In genomic region chr3:100500320-100500880, GRCh38 we compare ENCODE assay signal across 21 cellular contexts. TPM values are rescaled to one million over a fixed set of nuclear protein-coding genes. Genes with fewer than 3 reads are reported as not detected.
A peak's percentile ranks its signal among the peaks of the same experiment; 100 is the strongest.
DNase-seq lines count a peak whose midpoint lies in the region; TF ChIP-seq lines count a peak whose summit lies in the region.
"Had no signal": no experiment of that assay in that cellular context is flagged by ENCODE, and none has a peak within 500 bp of the region (broad histone marks: within the 10 kb centered on the region; RNA-seq: fewer than 3 reads in every experiment).

No MANE protein-coding gene starts in this region.

- CTCF ChIA-PET in HEK293 (lab: Yijun Ruan, JAX) = no interaction called here

- no peak overlapping the region for H4K91ac ChIP-seq in trophoblast cell (ENCODE audit: low read depth, low read length)

- peaks cover 45% of the 10 kb centered on the region for H3K79me2 ChIP-seq in hepatocyte
- H3K79me2 ChIP-seq in trophoblast cell (ENCODE audit: control insufficient read depth, insufficient read depth, low read length, poor library complexity) = no peaks in the 10 kb centered on the region

- H4K8ac ChIP-seq in trophoblast cell (ENCODE audit: low read depth, low read length) = no peak overlapping the region

- H4K12ac ChIP-seq in trophoblast cell (ENCODE audit: low read depth, low read length) = no peak overlapping the region

- no peaks in the 10 kb centered on the region for H3K9me2 ChIP-seq in hepatocyte (replicated peaks; ENCODE audit: insufficient read depth)

- H3K4me2 ChIP-seq in hepatocyte (no peak overlapping the region), trophoblast cell (ENCODE audit: low read length) (no peak overlapping the region)

- no peak overlapping the region for H3K27ac ChIP-seq in HEK293 (ENCODE audit: extremely low read depth, low read depth, low read length)
- H3K27ac ChIP-seq in hepatocyte = peak overlapping the region; percentile 64
- H3K27ac ChIP-seq in trophoblast cell (ENCODE audit: low read depth, low read length) = peak overlapping the region; percentile 23
- no peak overlapping the region for H3K27ac ChIP-seq in ascending aorta
- H3K27ac ChIP-seq: breast epithelium, gastroesophageal sphincter, tibial artery, VCaP had no signal

- H2BK5ac ChIP-seq in trophoblast cell (ENCODE audit: low read depth, low read length, poor library complexity) = no peak overlapping the region

- H3K9me3 ChIP-seq in HEK293 (ENCODE audit: control insufficient read depth, insufficient read depth, low read depth, low read length) = no peaks in the 10 kb centered on the region
- H3K9me3 ChIP-seq in NT2/D1 (ENCODE audit: insufficient read depth, low read length) = no peaks in the 10 kb centered on the region
- no peaks in the 10 kb centered on the region for H3K9me3 ChIP-seq in hepatocyte (ENCODE audit: low read depth)
- H3K9me3 ChIP-seq in trophoblast cell (ENCODE audit: insufficient read depth, low read depth, low read length) = no peaks in the 10 kb centered on the region
- H3K9me3 ChIP-seq in ascending aorta = peaks cover 0 to 9% of the 10 kb centered on the region in 2 donors
- H3K9me3 ChIP-seq: breast epithelium, gastroesophageal sphincter, tibial artery had no signal

- POLR2A ChIA-PET in HEK293 (lab: Yijun Ruan, JAX) = no interaction called here

- H3K27me3 ChIP-seq in NT2/D1 (ENCODE audit: insufficient read depth, insufficient read length) = no peaks in the 10 kb centered on the region
- no peaks in the 10 kb centered on the region for H3K27me3 ChIP-seq in hepatocyte
- H3K27me3 ChIP-seq in trophoblast cell (ENCODE audit: insufficient read depth, low read length) = no peaks in the 10 kb centered on the region
- no peaks in the 10 kb centered on the region for H3K27me3 ChIP-seq in ascending aorta
- H3K27me3 ChIP-seq: breast epithelium, gastroesophageal sphincter, tibial artery had no signal

- no peak overlapping the region for H3K18ac ChIP-seq in trophoblast cell (ENCODE audit: low read length)

- no peak overlapping the region for H3K23ac ChIP-seq in trophoblast cell (ENCODE audit: low read length)

- no peak for TF ChIP-seq CTCF in HEK293 (tag by site-specific recombination; IDR thresholded peaks at IDR 0.05)
- no peak for TF ChIP-seq CTCF in hepatocyte (IDR thresholded peaks at IDR 0.05; ENCODE audit: poor library complexity)
- no peak for TF ChIP-seq CTCF in ascending aorta (IDR thresholded peaks at IDR 0.05)

- intact Hi-C loops in ascending aorta (cut with DNase I) = no loop called here
- intact Hi-C loops in posterior vena cava (cut with DNase I) = no loop called here

- H3K4me3 ChIP-seq in HEK293 (ENCODE audit: low read depth, low read length) = no peak overlapping the region
- no peak overlapping the region for H3K4me3 ChIP-seq in NT2/D1 (ENCODE audit: insufficient read length, low read depth)
- no peak overlapping the region for H3K4me3 ChIP-seq in hepatocyte
- no peak overlapping the region for H3K4me3 ChIP-seq in trophoblast cell (ENCODE audit: low read depth, low read length)
- no peak overlapping the region for H3K4me3 ChIP-seq in ascending aorta
- H3K4me3 ChIP-seq: breast epithelium, gastroesophageal sphincter, tibial artery had no signal

- H2BK12ac ChIP-seq in trophoblast cell (ENCODE audit: low read length) = peak overlapping the region; percentile 6

- no peaks in the 10 kb centered on the region for H3K79me1 ChIP-seq in trophoblast cell (ENCODE audit: low read length)

- H3K36me3 ChIP-seq in HEK293 (ENCODE audit: control insufficient read depth in 2 of 2, insufficient read depth in 1 of 2, low read length in 2 of 2) (no peaks in the 10 kb centered on the region), NT2/D1 (ENCODE audit: insufficient read depth, insufficient read length, low read length) (no peaks in the 10 kb centered on the region), hepatocyte (replicated peaks; ENCODE audit: insufficient read depth, low read depth) (no peaks in the 10 kb centered on the region), trophoblast cell (ENCODE audit: control insufficient read depth in 1 of 2, insufficient read depth in 2 of 2, low read length in 2 of 2) (no peaks in the 10 kb centered on the region), ascending aorta (no peaks in the 10 kb centered on the region)
- H3K36me3 ChIP-seq: breast epithelium, gastroesophageal sphincter, tibial artery had no signal

- no peak overlapping the region for H2AK5ac ChIP-seq in trophoblast cell (ENCODE audit: low read length)

- no peaks in the 10 kb centered on the region for H3K4me1 ChIP-seq in HEK293 (ENCODE audit: control insufficient read depth, insufficient read depth, low read length)
- no peaks in the 10 kb centered on the region for H3K4me1 ChIP-seq in NT2/D1 (ENCODE audit: insufficient read depth, insufficient read length)
- H3K4me1 ChIP-seq in hepatocyte (ENCODE audit: insufficient read depth) = no peaks in the 10 kb centered on the region
- peaks cover 0 to 3% of the 10 kb centered on the region in 2 experiments for H3K4me1 ChIP-seq in trophoblast cell (ENCODE audit: control insufficient read depth in 1 of 2, insufficient read depth in 2 of 2, low read length in 2 of 2)
- no peaks in the 10 kb centered on the region for H3K4me1 ChIP-seq in ascending aorta
- H3K4me1 ChIP-seq: breast epithelium, gastroesophageal sphincter had no signal

- no peak overlapping the region for H3K4ac ChIP-seq in trophoblast cell (ENCODE audit: low read depth, low read length)

- H2BK120ac ChIP-seq in trophoblast cell (ENCODE audit: insufficient read depth, low read length, poor library complexity) = no peak overlapping the region

- H3K9ac ChIP-seq in NT2/D1 (ENCODE audit: insufficient read length, low read depth) = no peak overlapping the region
- no peak overlapping the region for H3K9ac ChIP-seq in trophoblast cell (ENCODE audit: low read length)

- H2AFZ ChIP-seq in hepatocyte (no peak overlapping the region), trophoblast cell (ENCODE audit: insufficient read depth, low read length, poor library complexity) (no peak overlapping the region)

- WGBS in hepatocyte (ENCODE audit: low lambda C conversion rate, missing lambda C conversion rate) = 67% methylated on average over 8 of the region's 8 CpGs
- no CpG with 5 or more reads among the region's 8 CpGs for WGBS in trophoblast cell (ENCODE audit: extremely low coverage, insufficient coverage, insufficient read length)

- no peaks in the 10 kb centered on the region for H4K20me1 ChIP-seq in hepatocyte (ENCODE audit: insufficient read depth, poor library complexity, severe bottlenecking)

- peak; percentile 8 for DNase-seq in NT2/D1 (ENCODE audit: low read depth, low spot score)
- DNase-seq in hepatocyte (ENCODE audit: low spot score) = no peak
- no peak for DNase-seq in trophoblast cell
- no peak for DNase-seq in ascending aorta (ENCODE audit: low spot score in 2 of 2)
- no peak for DNase-seq in posterior vena cava (ENCODE audit: low spot score)
- no peak for DNase-seq in NCI-H1694 (lab: John Stamatoyannopoulos, UW)
- DNase-seq: activated CD4-positive, alpha-beta T cell treated with anti-CD3 and anti-CD28 coated beads, Interleukin-2, amount 10 ng/mL, durations not matched to agents 24 days and 14 days; amniotic stem cell; C1 segment of cervical spinal cord; COR-L47; left colon; NCI-H1048; NCI-H2171 treated with DMSO at 0.1 percent for 48 hours; NCI-H510A; Right ventricle myocardium superior; stimulated activated CD4-positive, alpha-beta T cell treated with anti-CD3 and anti-CD28 coated beads, Interleukin-4, amount 100 ng/mL, for 24 hours; tibial artery had no signal

- H3K14ac ChIP-seq in trophoblast cell (ENCODE audit: low read length) = no peak overlapping the region

TF ChIP-seq in HEK293, 187 proteins besides CTCF, POLR2A, EP300 and RAD21:
- TF ChIP-seq ZNF610 (tag by site-specific recombination; IDR thresholded peaks at IDR 0.05; ENCODE audit: borderline replicate concordance) (no peak), SCRT2 (tag by site-specific recombination; IDR thresholded peaks at IDR 0.05) (peak; percentile 94), ZNF561 (tag by site-specific recombination; IDR thresholded peaks at IDR 0.05; ENCODE audit: borderline replicate concordance) (0 out of 2 replicates have a peak, but pooled peaks have one; percentile 27), FEZF1 (tag by site-specific recombination; IDR thresholded peaks at IDR 0.05) (peak; percentile 12; the same call in 1 of the 2 replicates), REPIN1 (tag by site-specific recombination; IDR thresholded peaks at IDR 0.05; ENCODE audit: low read depth) (no peak), PRDM4 (tag by site-specific recombination; IDR thresholded peaks at IDR 0.05) (peak; percentile 79), TRIM28 (IDR thresholded peaks at IDR 0.05; ENCODE audit: borderline replicate concordance, low read length) (peak; percentile 67; the same call in 1 of the 2 replicates)

RNA-seq across cellular contexts. Expression of gene TMEM45A, which starts 8.0 kb away (rescaled TPM):
- total RNA-seq in hepatocyte = 70.7 and 82.6 TPM in 2 replicates
- 80.0 and 88.0 TPM in 2 replicates for polyA plus RNA-seq in hepatocyte
- 8.2 and 8.7 TPM in 2 replicates for polyA plus RNA-seq in trophoblast cell (2013)
- total RNA-seq in ascending aorta = 30.9 TPM
- 10 to 100 TPM; 34.5 to 75.3 TPM for total RNA-seq in posterior vena cava

Comparison
In these comparisons a context has a peak if more than half of its experiments do, and no peak if none do; other contexts are left out.
1. H3K27ac ChIP-seq: peak in hepatocyte (single experiment) and trophoblast cell (single experiment); none in HEK293 (single experiment) and ascending aorta (0 of 2).